8 cellular contexts compared by ENCODE assay signal in the genomic region with DNA sequence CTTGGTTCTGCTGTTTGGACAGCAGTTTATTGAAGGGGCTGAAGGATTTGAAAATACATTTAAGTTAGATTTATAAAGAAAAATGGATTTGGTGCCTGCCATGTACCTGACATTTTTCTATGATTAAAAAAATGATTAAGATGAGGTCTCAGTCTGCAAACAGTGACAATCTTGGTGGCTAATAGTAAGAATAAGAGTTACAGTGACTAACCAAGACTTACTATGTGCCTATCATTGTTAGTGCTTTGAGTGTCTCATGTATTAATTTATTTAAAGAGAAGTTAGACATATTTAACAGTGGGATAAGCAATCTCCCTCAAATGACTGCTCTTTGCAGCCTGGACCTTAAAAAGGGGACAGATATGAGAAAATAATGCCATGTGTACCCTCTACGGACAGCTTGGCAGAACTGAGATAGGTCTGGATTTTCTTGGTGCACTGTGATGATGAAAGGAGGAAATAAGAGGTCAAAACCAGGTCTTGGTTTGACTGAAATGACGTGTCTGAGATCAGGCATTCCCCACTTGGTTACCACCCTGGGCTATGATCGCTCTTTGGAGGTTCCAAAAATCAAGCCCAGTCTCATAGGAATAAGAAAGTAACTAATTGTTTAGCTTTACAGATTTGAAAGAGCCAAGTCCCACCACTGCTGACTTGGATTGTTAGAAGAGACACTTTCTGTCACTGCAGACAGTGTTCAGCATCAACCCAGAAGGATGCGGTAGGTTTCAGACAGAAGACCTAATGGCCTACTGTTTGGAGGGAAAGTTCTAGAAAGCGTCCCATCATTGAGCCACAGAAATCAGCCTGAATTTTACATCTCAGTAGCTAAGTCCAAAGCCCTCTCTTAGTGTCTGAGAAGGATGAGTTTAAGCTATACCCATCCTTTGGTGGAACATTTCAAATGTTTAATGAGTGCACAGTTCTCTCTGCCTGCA. TPM values are rescaled to one million over a fixed set of nuclear protein-coding genes. Genes with fewer than 3 reads are reported as not detected.
DNase-seq lines count a peak whose midpoint lies in the region; ATAC-seq and TF ChIP-seq lines count a peak whose summit lies in the region.

No MANE protein-coding gene starts in this region.

- no peak for TF ChIP-seq EP300 in ovary (IDR thresholded peaks at IDR 0.05)

- H3K9me3 ChIP-seq in duodenal mucosa (ENCODE audit: control insufficient read depth in 1 of 2, low read length in 2 of 2) (peaks cover under 1 to 4% of the 10 kb centered on the region in 2 donors), ovary (no peaks in the 10 kb centered on the region)

- WGBS in ovary, 3 donors = 87 to 91% (median 91%) methylated on average over 5 of the region's 5 CpGs

- H3K36me3 ChIP-seq in duodenal mucosa (ENCODE audit: control insufficient read depth in 1 of 2, insufficient read depth in 2 of 2, low read length in 2 of 2) (no peaks in the 10 kb centered on the region), ovary (no peaks in the 10 kb centered on the region)

- no peak for TF ChIP-seq POLR2A in ovary (IDR thresholded peaks at IDR 0.05)

- ATAC-seq in GM21381 (IDR thresholded peaks at IDR 0.05; ENCODE audit: unreplicated experiment) (peak; percentile 50), HG03558 (IDR thresholded peaks at IDR 0.05; ENCODE audit: extremely low read depth, unreplicated experiment) (peak; percentile 62), foreskin keratinocyte (no peak)

- no peaks in the 10 kb centered on the region for H3K27me3 ChIP-seq in duodenal mucosa (ENCODE audit: control insufficient read depth in 1 of 2, insufficient read depth in 2 of 2, low read length in 2 of 2)
- H3K27me3 ChIP-seq in foreskin keratinocyte = no peaks in the 10 kb centered on the region
- H3K27me3 ChIP-seq in ovary = no peaks in the 10 kb centered on the region

- H3K4me3 ChIP-seq in duodenal mucosa (ENCODE audit: low read depth in 1 of 2, low read length in 2 of 2) (peak overlapping the region; percentile 86 to 95), ovary (no peak overlapping the region)

- H3K4me1 ChIP-seq in duodenal mucosa (ENCODE audit: control insufficient read depth in 1 of 2, insufficient read depth in 2 of 2, low read length in 2 of 2) (peaks cover 24 to 25% of the 10 kb centered on the region in 2 donors), foreskin keratinocyte (no peaks in the 10 kb centered on the region), ovary (ENCODE audit: insufficient read depth) (peaks cover 3% of the 10 kb centered on the region)

- DNase-seq in GM10266 (ENCODE audit: extremely low spot score) = peak; percentile 62
- no peak for DNase-seq in cerebellum (ENCODE audit: low spot score)
- no peak for DNase-seq in foreskin keratinocyte
- DNase-seq in ovary = no peak
- DNase-seq in DMS153 (lab: John Stamatoyannopoulos, UW) = no peak

- intact Hi-C loops in ovary (cut with DNase I) = no loop called here

- TF ChIP-seq CTCF in GM10266 (IDR thresholded peaks at IDR 0.05; ENCODE audit: control insufficient read depth, insufficient read depth, low read depth, missing control alignments) = no peak
- no peak for TF ChIP-seq CTCF in foreskin keratinocyte (conservative IDR thresholded peaks at IDR 0.05)
- TF ChIP-seq CTCF in ovary (IDR thresholded peaks at IDR 0.05) = no peak

- peak overlapping the region; percentile 96 to 98 for H3K9ac ChIP-seq in duodenal mucosa (ENCODE audit: low read depth in 1 of 2, low read length in 2 of 2)

- H3K27ac ChIP-seq in duodenal mucosa (ENCODE audit: low read depth, low read length) = no peak overlapping the region
- H3K27ac ChIP-seq in foreskin keratinocyte = no peak overlapping the region
- no peak overlapping the region for H3K27ac ChIP-seq in ovary

RNA-seq across cellular contexts. Expression of a gene that starts 2.1 kb away (rescaled TPM):
- total RNA-seq in cerebellum (4.8 TPM), foreskin keratinocyte (24.8 and 31.8 TPM in 2 replicates), ovary (10 to 100 TPM in 5 of 7 donors, 1 to 10 TPM in 2; 8.0 to 18.3 (median 12.8) TPM)
- polyA plus RNA-seq in foreskin keratinocyte (15.2 and 17.2 TPM in 2 replicates), ovary (10 to 100 TPM; 13.8 to 24.7 TPM)

RNA-seq across cellular contexts. Expression of a gene that starts 18.0 kb away (rescaled TPM):
- 0.09 TPM for total RNA-seq in cerebellum
- not detected in 2 replicates for total RNA-seq in foreskin keratinocyte
- not detected in 2 replicates for polyA plus RNA-seq in foreskin keratinocyte
- total RNA-seq in ovary = under 1 TPM in 6 of 7 donors, not detected in 1; 0.05 to 0.25 (median 0.12) TPM
- under 1 TPM in 1 of 2 donors, not detected in 1; 0.02 TPM for polyA plus RNA-seq in ovary
